ENCODE assay signal across 1 cellular context in the genomic region with DNA sequence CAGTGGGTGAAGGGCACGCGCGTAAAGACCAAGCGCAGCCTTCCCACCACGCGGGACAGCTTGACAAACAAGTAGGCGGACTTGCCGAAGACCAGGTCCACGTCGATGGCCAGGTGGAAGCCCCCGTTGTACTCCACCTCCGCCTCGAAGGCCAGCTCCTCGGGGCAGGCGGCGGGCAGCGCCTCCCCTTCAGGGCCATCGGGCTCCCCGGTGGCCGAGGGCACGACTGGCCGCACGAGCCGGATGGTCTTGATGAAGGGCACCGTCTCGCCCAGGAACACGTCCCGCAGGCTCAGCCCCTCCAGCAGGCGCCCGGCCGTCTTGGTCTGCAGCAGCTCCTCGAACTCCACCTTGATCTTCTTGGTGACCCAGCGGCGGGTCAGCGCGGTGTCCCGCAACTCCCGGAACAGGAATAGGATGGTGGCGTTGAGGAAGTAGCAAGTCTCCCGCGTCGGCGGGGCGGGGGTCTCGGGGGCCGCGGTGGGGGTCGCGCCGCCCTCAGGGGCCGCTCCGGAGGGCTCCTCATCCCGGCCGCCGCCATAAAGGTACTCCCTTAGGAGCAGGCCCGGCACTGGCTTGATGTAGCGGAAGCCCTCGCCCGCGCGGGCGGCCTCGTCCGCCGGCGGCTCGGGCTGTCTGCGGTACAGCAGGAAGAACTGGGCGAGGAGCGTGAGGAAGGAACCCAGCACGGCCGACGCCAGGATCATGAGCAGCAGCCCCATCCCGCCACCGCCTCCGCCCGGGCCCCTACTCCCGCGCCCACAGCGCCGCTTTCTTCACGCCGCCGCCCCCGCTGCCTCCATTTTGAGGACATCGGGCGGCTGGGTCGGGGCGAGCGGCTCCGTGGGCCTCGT.
TF ChIP-seq lines count a peak whose summit lies in the region.

No MANE protein-coding gene starts in this region.

TF ChIP-seq in HEK293, 187 proteins besides CTCF, POLR2A, EP300 and RAD21 (continued from another document):
- TF ChIP-seq, protein P1, sequence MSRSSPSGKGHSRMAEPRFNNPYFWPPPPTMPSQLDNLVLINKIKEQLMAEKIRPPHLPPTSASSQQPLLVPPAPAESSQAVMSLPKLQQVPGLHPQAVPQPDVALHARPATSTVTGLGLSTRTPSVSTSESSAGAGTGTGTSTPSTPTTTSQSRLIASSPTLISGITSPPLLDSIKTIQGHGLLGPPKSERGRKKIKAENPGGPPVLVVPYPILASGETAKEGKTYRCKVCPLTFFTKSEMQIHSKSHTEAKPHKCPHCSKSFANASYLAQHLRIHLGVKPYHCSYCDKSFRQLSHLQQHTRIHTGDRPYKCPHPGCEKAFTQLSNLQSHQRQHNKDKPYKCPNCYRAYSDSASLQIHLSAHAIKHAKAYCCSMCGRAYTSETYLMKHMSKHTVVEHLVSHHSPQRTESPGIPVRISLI (tag by site-specific recombination; IDR thresholded peaks at IDR 0.05), result no peak
- TF ChIP-seq GLIS2 (tag by site-specific recombination; IDR thresholded peaks at IDR 0.05) (peak; percentile 76), HOXA7 (CRISPR knock-in tag; IDR thresholded peaks at IDR 0.05; ENCODE audit: borderline replicate concordance) (no peak), YY2 (tag by site-specific recombination; IDR thresholded peaks at IDR 0.05) (no peak; the same call in 1 of the 2 replicates), ZNF596 (tag by site-specific recombination; IDR thresholded peaks at IDR 0.05) (no peak), ZNF48 (tag by site-specific recombination; IDR thresholded peaks at IDR 0.05) (no peak)
- TF ChIP-seq, protein P2, sequence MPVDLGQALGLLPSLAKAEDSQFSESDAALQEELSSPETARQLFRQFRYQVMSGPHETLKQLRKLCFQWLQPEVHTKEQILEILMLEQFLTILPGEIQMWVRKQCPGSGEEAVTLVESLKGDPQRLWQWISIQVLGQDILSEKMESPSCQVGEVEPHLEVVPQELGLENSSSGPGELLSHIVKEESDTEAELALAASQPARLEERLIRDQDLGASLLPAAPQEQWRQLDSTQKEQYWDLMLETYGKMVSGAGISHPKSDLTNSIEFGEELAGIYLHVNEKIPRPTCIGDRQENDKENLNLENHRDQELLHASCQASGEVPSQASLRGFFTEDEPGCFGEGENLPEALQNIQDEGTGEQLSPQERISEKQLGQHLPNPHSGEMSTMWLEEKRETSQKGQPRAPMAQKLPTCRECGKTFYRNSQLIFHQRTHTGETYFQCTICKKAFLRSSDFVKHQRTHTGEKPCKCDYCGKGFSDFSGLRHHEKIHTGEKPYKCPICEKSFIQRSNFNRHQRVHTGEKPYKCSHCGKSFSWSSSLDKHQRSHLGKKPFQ (tag by site-specific recombination; IDR thresholded peaks at IDR 0.05), result no peak
- TF ChIP-seq, protein P3, sequence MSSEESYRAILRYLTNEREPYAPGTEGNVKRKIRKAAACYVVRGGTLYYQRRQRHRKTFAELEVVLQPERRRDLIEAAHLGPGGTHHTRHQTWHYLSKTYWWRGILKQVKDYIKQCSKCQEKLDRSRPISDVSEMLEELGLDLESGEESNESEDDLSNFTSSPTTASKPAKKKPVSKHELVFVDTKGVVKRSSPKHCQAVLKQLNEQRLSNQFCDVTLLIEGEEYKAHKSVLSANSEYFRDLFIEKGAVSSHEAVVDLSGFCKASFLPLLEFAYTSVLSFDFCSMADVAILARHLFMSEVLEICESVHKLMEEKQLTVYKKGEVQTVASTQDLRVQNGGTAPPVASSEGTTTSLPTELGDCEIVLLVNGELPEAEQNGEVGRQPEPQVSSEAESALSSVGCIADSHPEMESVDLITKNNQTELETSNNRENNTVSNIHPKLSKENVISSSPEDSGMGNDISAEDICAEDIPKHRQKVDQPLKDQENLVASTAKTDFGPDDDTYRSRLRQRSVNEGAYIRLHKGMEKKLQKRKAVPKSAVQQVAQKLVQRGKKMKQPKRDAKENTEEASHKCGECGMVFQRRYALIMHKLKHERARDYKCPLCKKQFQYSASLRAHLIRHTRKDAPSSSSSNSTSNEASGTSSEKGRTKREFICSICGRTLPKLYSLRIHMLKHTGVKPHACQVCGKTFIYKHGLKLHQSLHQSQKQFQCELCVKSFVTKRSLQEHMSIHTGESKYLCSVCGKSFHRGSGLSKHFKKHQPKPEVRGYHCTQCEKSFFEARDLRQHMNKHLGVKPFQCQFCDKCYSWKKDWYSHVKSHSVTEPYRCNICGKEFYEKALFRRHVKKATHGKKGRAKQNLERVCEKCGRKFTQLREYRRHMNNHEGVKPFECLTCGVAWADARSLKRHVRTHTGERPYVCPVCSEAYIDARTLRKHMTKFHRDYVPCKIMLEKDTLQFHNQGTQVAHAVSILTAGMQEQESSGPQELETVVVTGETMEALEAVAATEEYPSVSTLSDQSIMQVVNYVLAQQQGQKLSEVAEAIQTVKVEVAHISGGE (tag by site-specific recombination; conservative IDR thresholded peaks at IDR 0.05; ENCODE audit: low read depth), result no peak
